ENCODE assay signal across 8 cellular contexts in the genomic region with DNA sequence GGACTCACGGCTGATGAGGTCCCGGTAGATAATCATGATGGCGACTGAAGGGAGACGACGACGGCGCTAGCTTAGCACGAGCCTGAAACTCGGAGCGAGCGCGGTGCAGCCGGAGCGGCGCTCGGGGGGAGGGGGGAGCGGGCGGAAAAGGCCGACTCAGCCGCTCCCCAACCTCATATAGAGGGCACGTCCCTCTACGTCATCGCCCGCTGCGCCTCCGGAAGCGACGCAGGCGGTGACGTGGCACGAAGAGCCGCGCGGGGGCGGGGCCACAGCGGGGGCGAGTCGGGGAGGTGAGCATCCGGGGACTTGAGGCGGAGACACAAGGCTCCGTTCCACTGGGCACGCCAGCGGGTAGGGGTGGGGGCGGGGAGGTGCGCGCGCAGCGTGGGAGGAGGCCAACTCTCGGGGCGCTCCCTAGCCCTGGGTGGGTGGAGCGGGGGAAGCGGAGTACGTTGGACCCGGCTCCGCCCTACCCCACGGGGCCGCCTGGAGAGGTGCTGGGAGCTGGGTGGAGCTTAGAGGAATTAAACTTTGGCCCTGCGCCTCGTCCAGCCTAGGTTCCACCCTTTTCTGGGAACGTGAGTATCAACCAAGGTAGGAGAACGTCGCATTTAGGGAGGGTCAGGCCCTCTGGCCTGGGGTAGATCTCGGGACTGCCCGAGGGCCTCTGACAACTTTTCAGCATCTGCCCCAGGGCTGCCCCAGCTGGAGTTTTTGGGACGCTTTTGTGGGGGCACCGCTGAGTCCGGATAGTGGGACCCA. TPM values are rescaled to one million over a fixed set of nuclear protein-coding genes. Genes with fewer than 3 reads are reported as not detected.
DNase-seq lines count a peak whose midpoint lies in the region; ATAC-seq and TF ChIP-seq lines count a peak whose summit lies in the region.

A gene (minus strand): TSS at position 150 of the 765 bp plus-strand sequence. CDS start 114 bp downstream, at position 36.

- ATAC-seq in GM21717 (IDR thresholded peaks at IDR 0.05; ENCODE audit: unreplicated experiment): peak; percentile 84
- ATAC-seq in activated T-cell treated with anti-CD3 and anti-CD28 coated beads, Interleukin-2, amount 50 U/mL, for 4 hours: peak; percentile 83

- H3K36me3 ChIP-seq in esophagus (ENCODE audit: control insufficient read depth in 2 of 2, insufficient read depth in 2 of 2, low read length in 1 of 2) (peaks cover 0 to 9% of the 10 kb centered on the region in 2 donors), muscle layer of duodenum (ENCODE audit: control insufficient read depth in 1 of 2, insufficient read depth in 2 of 2, low read length in 2 of 2) (peaks cover 39 to 45% of the 10 kb centered on the region in 2 donors)

- peak within 1 kb of the TSS; percentile 99 for H3K4me3 Mint-ChIP-seq in activated T-cell treated with anti-CD3 and anti-CD28 coated beads, Interleukin-2, amount 50 U/mL, for 4 hours

- H3K4me1 ChIP-seq in esophagus (ENCODE audit: control insufficient read depth in 2 of 2, insufficient read depth in 2 of 2, low read length in 1 of 2) (no peaks in the 10 kb centered on the region), muscle layer of duodenum (ENCODE audit: control insufficient read depth in 1 of 2, insufficient read depth in 2 of 2, low read length in 2 of 2) (peaks cover 22 to 46% of the 10 kb centered on the region in 2 donors)

- H3K27me3 ChIP-seq in esophagus (ENCODE audit: control insufficient read depth in 1 of 2, insufficient read depth in 2 of 2, low read length in 2 of 2) (no peaks in the 10 kb centered on the region), muscle layer of duodenum (ENCODE audit: low read depth, low read length) (no peaks in the 10 kb centered on the region)

- peaks cover 50% of the 10 kb centered on the region for H3K4me1 Mint-ChIP-seq in activated T-cell treated with anti-CD3 and anti-CD28 coated beads, Interleukin-2, amount 50 U/mL, for 4 hours (ENCODE audit: low read depth)

- peaks cover 49% of the 10 kb centered on the region for H3K36me3 Mint-ChIP-seq in activated T-cell treated with anti-CD3 and anti-CD28 coated beads, Interleukin-2, amount 50 U/mL, for 4 hours (ENCODE audit: insufficient read depth)

- H3K4me3 ChIP-seq in esophagus (ENCODE audit: low read depth in 1 of 2, low read length in 2 of 2) (peak within 1 kb of the TSS; percentile 80 to 98), muscle layer of duodenum (ENCODE audit: low read depth in 1 of 2, low read length in 2 of 2) (peak within 1 kb of the TSS; percentile 84 to 96)

- H3K9me3 ChIP-seq in esophagus (ENCODE audit: control insufficient read depth in 2 of 2, insufficient read depth in 1 of 2, low read depth in 1 of 2, low read length in 1 of 2) (no peaks in the 10 kb centered on the region), muscle layer of duodenum (ENCODE audit: control insufficient read depth in 1 of 2, low read length in 2 of 2) (no peaks in the 10 kb centered on the region)

- H3K9me3 Mint-ChIP-seq in activated T-cell treated with anti-CD3 and anti-CD28 coated beads, Interleukin-2, amount 50 U/mL, for 4 hours: no peaks in the 10 kb centered on the region

- in situ Hi-C loops in KBM-7 (cut with MboI; ENCODE audit: low pct_unique_long_range_greater_than_20kb, low sequenced_read_pairs): no loop called here

- WGBS in esophagus, 2 donors: 1% methylated on average over 63 to 67 of the region's 67 CpGs

- H3K27ac ChIP-seq in esophagus (ENCODE audit: low read depth in 2 of 2, low read length in 1 of 2) (peak within 1 kb of the TSS; percentile 99 to 100), muscle layer of duodenum (ENCODE audit: low read length) (peak within 1 kb of the TSS; percentile 93)

- no peaks in the 10 kb centered on the region for H3K27me3 Mint-ChIP-seq in activated T-cell treated with anti-CD3 and anti-CD28 coated beads, Interleukin-2, amount 50 U/mL, for 4 hours (ENCODE audit: low read depth)

- DNase-seq in DMS153 treated with DMSO at 0.1 percent for 48 hours (lab: John Stamatoyannopoulos, UW; ENCODE audit: unreplicated experiment) (peak; percentile 91), KBM-7 (peak; percentile 97)
- peak; percentile 100 for DNase-seq in activated T-cell treated with anti-CD3 and anti-CD28 coated beads, Interleukin-2, amount 50 U/mL, for 4 hours
- peak; percentile 99 to 100 for DNase-seq in stimulated activated CD8-positive, alpha-beta memory T cell treated with anti-CD3 and anti-CD28 coated beads, Interleukin-7, amount 100 ng/mL, for 4 hours (ENCODE audit: low read depth in 2 of 2)

TF ChIP-seq in PFSK-1, 5 proteins besides CTCF, POLR2A, EP300 and RAD21:
- no peak for TF ChIP-seq SIN3A (IDR thresholded peaks at IDR 0.05; ENCODE audit: borderline replicate concordance, insufficient read depth, low read length)
- TF ChIP-seq TAF1 (IDR thresholded peaks at IDR 0.05; ENCODE audit: borderline replicate concordance, insufficient read depth, low read length): peak; percentile 75; the same call in 1 of the 2 replicates
- peak; percentile 63 for TF ChIP-seq POLR2AphosphoS5 (IDR thresholded peaks at IDR 0.05; ENCODE audit: low read depth, low read length)
- peak; percentile 77 for TF ChIP-seq FOXP2 (optimal IDR thresholded peaks at IDR 0.05; ENCODE audit: borderline replicate concordance, extremely low read depth, extremely low read length, insufficient read depth)
- TF ChIP-seq, protein P1, sequence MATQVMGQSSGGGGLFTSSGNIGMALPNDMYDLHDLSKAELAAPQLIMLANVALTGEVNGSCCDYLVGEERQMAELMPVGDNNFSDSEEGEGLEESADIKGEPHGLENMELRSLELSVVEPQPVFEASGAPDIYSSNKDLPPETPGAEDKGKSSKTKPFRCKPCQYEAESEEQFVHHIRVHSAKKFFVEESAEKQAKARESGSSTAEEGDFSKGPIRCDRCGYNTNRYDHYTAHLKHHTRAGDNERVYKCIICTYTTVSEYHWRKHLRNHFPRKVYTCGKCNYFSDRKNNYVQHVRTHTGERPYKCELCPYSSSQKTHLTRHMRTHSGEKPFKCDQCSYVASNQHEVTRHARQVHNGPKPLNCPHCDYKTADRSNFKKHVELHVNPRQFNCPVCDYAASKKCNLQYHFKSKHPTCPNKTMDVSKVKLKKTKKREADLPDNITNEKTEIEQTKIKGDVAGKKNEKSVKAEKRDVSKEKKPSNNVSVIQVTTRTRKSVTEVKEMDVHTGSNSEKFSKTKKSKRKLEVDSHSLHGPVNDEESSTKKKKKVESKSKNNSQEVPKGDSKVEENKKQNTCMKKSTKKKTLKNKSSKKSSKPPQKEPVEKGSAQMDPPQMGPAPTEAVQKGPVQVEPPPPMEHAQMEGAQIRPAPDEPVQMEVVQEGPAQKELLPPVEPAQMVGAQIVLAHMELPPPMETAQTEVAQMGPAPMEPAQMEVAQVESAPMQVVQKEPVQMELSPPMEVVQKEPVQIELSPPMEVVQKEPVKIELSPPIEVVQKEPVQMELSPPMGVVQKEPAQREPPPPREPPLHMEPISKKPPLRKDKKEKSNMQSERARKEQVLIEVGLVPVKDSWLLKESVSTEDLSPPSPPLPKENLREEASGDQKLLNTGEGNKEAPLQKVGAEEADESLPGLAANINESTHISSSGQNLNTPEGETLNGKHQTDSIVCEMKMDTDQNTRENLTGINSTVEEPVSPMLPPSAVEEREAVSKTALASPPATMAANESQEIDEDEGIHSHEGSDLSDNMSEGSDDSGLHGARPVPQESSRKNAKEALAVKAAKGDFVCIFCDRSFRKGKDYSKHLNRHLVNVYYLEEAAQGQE (IDR thresholded peaks at IDR 0.05; ENCODE audit: insufficient read depth in 1 of 2, low read depth in 2 of 2, low read length in 2 of 2): 0 out of 4 replicates have a peak, but pooled peaks of 1 of the 2 experiments have one; percentile 7

RNA-seq across cellular contexts. Expression of the gene that starts here (rescaled TPM):
- polyA plus RNA-seq in PFSK-1 (2012; ENCODE audit: insufficient read length, low read depth): 3,387 TPM
- 1,000 to 10,000 TPM; 1,937 to 2,193 (median 1,961) TPM for total RNA-seq in activated T-cell treated with anti-CD3 and anti-CD28 coated beads, Interleukin-2, amount 50 U/mL, for 4 hours
- polyA plus RNA-seq in esophagus: 1,000 to 10,000 TPM; 5,857 to 6,692 TPM

Comparison
In these comparisons a context has a peak if more than half of its experiments do, and no peak if none do; other contexts are left out.
1. Peak in every context shown above with its lines: DNase-seq, ATAC-seq, H3K4me3 ChIP-seq and H3K27ac ChIP-seq.